In genomic region chr3:57594576-57594975, GRCh38 we compare ENCODE assay signal across 9 cellular contexts. TPM values are rescaled to one million over a fixed set of nuclear protein-coding genes. Genes with fewer than 3 reads are reported as not detected.
A peak's percentile ranks its signal among the peaks of the same experiment; 100 is the strongest.
DNase-seq lines count a peak whose midpoint lies in the region; ATAC-seq and TF ChIP-seq lines count a peak whose summit lies in the region.
"Had no signal": no experiment of that assay in that cellular context is flagged by ENCODE, and none has a peak within 500 bp of the region (broad histone marks: within the 10 kb centered on the region; RNA-seq: fewer than 3 reads in every experiment).

No MANE protein-coding gene starts in this region.

- H3K27ac ChIP-seq in iPS-18a (ENCODE audit: low read length) (no peak overlapping the region), spleen (no peak overlapping the region)

- peak overlapping the region; percentile 99 for H3K4me3 Mint-ChIP-seq in T-helper 2 cell treated with Interferon-gamma antibody and Interleukin-4, amounts not matched to agents 5 μg/mL and 100 μg/mL, for 36 hours
- peak overlapping the region; percentile 98 for H3K4me3 Mint-ChIP-seq in activated T-helper 1 cell treated with anti-CD3 and anti-CD28 coated beads, Interleukin-12 subunit alpha, Interleukin-12 subunit beta, Interleukin-2, Interleukin-4 antibody, amounts not matched to agents 30 ng/mL and 10 ng/mL and 1 ng/mL, durations not matched to agents 14 hours and 24 hours and 36 hours
- peak overlapping the region; percentile 93 to 98 for H3K4me3 Mint-ChIP-seq in stimulated activated naive CD8-positive, alpha-beta T cell treated with anti-CD3 and anti-CD28 coated beads, Interleukin-15, amount 100 ng/mL, for 72 hours

- H3K27me3 Mint-ChIP-seq in T-helper 2 cell treated with Interferon-gamma antibody and Interleukin-4, amounts not matched to agents 5 μg/mL and 100 μg/mL, for 36 hours (ENCODE audit: low read depth), result no peaks in the 10 kb centered on the region
- no peaks in the 10 kb centered on the region for H3K27me3 Mint-ChIP-seq in activated T-helper 1 cell treated with anti-CD3 and anti-CD28 coated beads, Interleukin-12 subunit alpha, Interleukin-12 subunit beta, Interleukin-2, Interleukin-4 antibody, amounts not matched to agents 30 ng/mL and 10 ng/mL and 1 ng/mL, durations not matched to agents 14 hours and 24 hours and 36 hours (ENCODE audit: insufficient read depth)
- no peaks in the 10 kb centered on the region for H3K27me3 Mint-ChIP-seq in stimulated activated naive CD8-positive, alpha-beta T cell treated with anti-CD3 and anti-CD28 coated beads, Interleukin-15, amount 100 ng/mL, for 72 hours

- H3K27ac Mint-ChIP-seq in T-helper 2 cell treated with Interferon-gamma antibody and Interleukin-4, amounts not matched to agents 5 μg/mL and 100 μg/mL, for 36 hours, result no peak overlapping the region
- peak overlapping the region; percentile 49 for H3K27ac Mint-ChIP-seq in activated T-helper 1 cell treated with anti-CD3 and anti-CD28 coated beads, Interleukin-12 subunit alpha, Interleukin-12 subunit beta, Interleukin-2, Interleukin-4 antibody, amounts not matched to agents 30 ng/mL and 10 ng/mL and 1 ng/mL, durations not matched to agents 14 hours and 24 hours and 36 hours
- peak overlapping the region in 1 of 2 donors; percentile 19 for H3K27ac Mint-ChIP-seq in stimulated activated naive CD8-positive, alpha-beta T cell treated with anti-CD3 and anti-CD28 coated beads, Interleukin-15, amount 100 ng/mL, for 72 hours

- peaks cover 20% of the 10 kb centered on the region for H3K36me3 Mint-ChIP-seq in T-helper 2 cell treated with Interferon-gamma antibody and Interleukin-4, amounts not matched to agents 5 μg/mL and 100 μg/mL, for 36 hours (ENCODE audit: low read depth)
- H3K36me3 Mint-ChIP-seq in activated T-helper 1 cell treated with anti-CD3 and anti-CD28 coated beads, Interleukin-12 subunit alpha, Interleukin-12 subunit beta, Interleukin-2, Interleukin-4 antibody, amounts not matched to agents 30 ng/mL and 10 ng/mL and 1 ng/mL, durations not matched to agents 14 hours and 24 hours and 36 hours (ENCODE audit: low read depth), result peaks cover 27% of the 10 kb centered on the region

- no peak overlapping the region for H3K9ac ChIP-seq in iPS-18a (ENCODE audit: low read length)

- H3K36me3 ChIP-seq in iPS-18a (ENCODE audit: control insufficient read depth, low read depth, low read length) (peaks cover 13% of the 10 kb centered on the region), spleen (peaks cover 0 to 24% (median 4%) of the 10 kb centered on the region in 6 donors)

- H3K27me3 ChIP-seq in iPS-18a (ENCODE audit: control insufficient read depth, insufficient read depth, low read length), result no peaks in the 10 kb centered on the region
- no peaks in the 10 kb centered on the region for H3K27me3 ChIP-seq in spleen (replicated peaks in 1 of 7)

- peaks cover 34% of the 10 kb centered on the region for H3K4me1 Mint-ChIP-seq in T-helper 2 cell treated with Interferon-gamma antibody and Interleukin-4, amounts not matched to agents 5 μg/mL and 100 μg/mL, for 36 hours (ENCODE audit: low read depth)
- peaks cover 33% of the 10 kb centered on the region for H3K4me1 Mint-ChIP-seq in activated T-helper 1 cell treated with anti-CD3 and anti-CD28 coated beads, Interleukin-12 subunit alpha, Interleukin-12 subunit beta, Interleukin-2, Interleukin-4 antibody, amounts not matched to agents 30 ng/mL and 10 ng/mL and 1 ng/mL, durations not matched to agents 14 hours and 24 hours and 36 hours (ENCODE audit: low read depth)
- peaks cover 51% of the 10 kb centered on the region for H3K4me1 Mint-ChIP-seq in stimulated activated naive CD8-positive, alpha-beta T cell treated with anti-CD3 and anti-CD28 coated beads, Interleukin-15, amount 100 ng/mL, for 72 hours

- no peak for ATAC-seq in stimulated activated naive CD8-positive, alpha-beta T cell treated with anti-CD3 and anti-CD28 coated beads, Interleukin-15, amount 100 ng/mL, for 72 hours
- no peak for ATAC-seq in GM18502 (IDR thresholded peaks at IDR 0.05; ENCODE audit: poor library complexity, unreplicated experiment)

- no peak for TF ChIP-seq POLR2A in spleen (IDR thresholded peaks at IDR 0.05)

- peak overlapping the region; percentile 83 for H3K4me3 ChIP-seq in iPS-18a (ENCODE audit: low read length)
- peak overlapping the region in 4 of 8 donors; percentile 68 to 88 (median 76) for H3K4me3 ChIP-seq in spleen

- WGBS in spleen, 5 donors, result 53 to 67% (median 56%) methylated on average over 5 of the region's 5 CpGs

- H3K4me1 ChIP-seq in iPS-18a (ENCODE audit: control insufficient read depth, low read depth, low read length), result peaks cover 14% of the 10 kb centered on the region
- H3K4me1 ChIP-seq in spleen, result peaks cover 29 to 76% (median 61%) of the 10 kb centered on the region in 6 donors

- TF ChIP-seq CTCF in spleen (IDR thresholded peaks at IDR 0.05 in 8 of 11, conservative IDR thresholded peaks at IDR 0.05 in 3 of 11), result no peak

- H3K9me3 Mint-ChIP-seq in T-helper 2 cell treated with Interferon-gamma antibody and Interleukin-4, amounts not matched to agents 5 μg/mL and 100 μg/mL, for 36 hours, result no peaks in the 10 kb centered on the region
- H3K9me3 Mint-ChIP-seq in activated T-helper 1 cell treated with anti-CD3 and anti-CD28 coated beads, Interleukin-12 subunit alpha, Interleukin-12 subunit beta, Interleukin-2, Interleukin-4 antibody, amounts not matched to agents 30 ng/mL and 10 ng/mL and 1 ng/mL, durations not matched to agents 14 hours and 24 hours and 36 hours, result no peaks in the 10 kb centered on the region
- H3K9me3 Mint-ChIP-seq in stimulated activated naive CD8-positive, alpha-beta T cell treated with anti-CD3 and anti-CD28 coated beads, Interleukin-15, amount 100 ng/mL, for 72 hours, result no peaks in the 10 kb centered on the region

- H3K9me3 ChIP-seq in iPS-18a (ENCODE audit: control insufficient read depth, low read depth, low read length) (no peaks in the 10 kb centered on the region), spleen (no peaks in the 10 kb centered on the region)

- no peak for DNase-seq in T-helper 2 cell treated with Interferon-gamma antibody and Interleukin-4, amounts not matched to agents 5 μg/mL and 100 μg/mL, for 36 hours (ENCODE audit: low spot score)
- no peak for DNase-seq in T-helper 2 cell
- no peak for DNase-seq in activated T-helper 1 cell treated with anti-CD3 and anti-CD28 coated beads, Interleukin-12 subunit alpha, Interleukin-12 subunit beta, Interleukin-2, Interleukin-4 antibody, amounts not matched to agents 30 ng/mL and 10 ng/mL and 1 ng/mL, durations not matched to agents 14 hours and 24 hours and 36 hours (ENCODE audit: low spot score)
- no peak for DNase-seq in stimulated activated naive CD8-positive, alpha-beta T cell treated with anti-CD3 and anti-CD28 coated beads, Interleukin-15, amount 100 ng/mL, for 72 hours
- no peak for DNase-seq in spleen
- DNase-seq in stimulated activated CD4-positive, alpha-beta T cell treated with anti-CD3 and anti-CD28 coated beads, Interleukin-12 subunit alpha, Interleukin-12 subunit beta, amount 100 ng/mL, for 4 hours, result no peak
- DNase-seq: caudate nucleus had no signal

- intact Hi-C loops in activated T-helper 1 cell treated with anti-CD3 and anti-CD28 coated beads, Interleukin-12 subunit alpha, Interleukin-12 subunit beta, Interleukin-2, Interleukin-4 antibody, amounts not matched to agents 30 ng/mL and 10 ng/mL and 1 ng/mL, durations not matched to agents 14 hours and 24 hours and 36 hours (cut with micrococcal nuclease), result loop anchor here (10.0 kb wide), 3 partner anchors 430 to 810 kb away; partner anchors contain the start of genes ABHD6 and IL17RD
- intact Hi-C loops in spleen (cut with DNase I; ENCODE audit: low total_unique reads), result loop anchor here (10.0 kb wide), 1 partner anchor 160 kb away; the partner anchor contains the start of gene SLMAP

RNA-seq across cellular contexts. Expression of gene ARF4, which starts 2.6 kb away (rescaled TPM):
- total RNA-seq in activated T-helper 1 cell treated with anti-CD3 and anti-CD28 coated beads, Interleukin-12 subunit alpha, Interleukin-12 subunit beta, Interleukin-2, Interleukin-4 antibody, amounts not matched to agents 30 ng/mL and 10 ng/mL and 1 ng/mL, durations not matched to agents 14 hours and 24 hours and 36 hours, result 93.2 and 97.0 TPM in 2 replicates
- 10 to 100 TPM; 68.1 to 88.7 (median 75.0) TPM for total RNA-seq in spleen
- 10 to 100 TPM; 41.1 to 77.3 (median 77.2) TPM for polyA plus RNA-seq in spleen

RNA-seq across cellular contexts. Expression of gene PDE12, which starts 38.5 kb away (rescaled TPM):
- total RNA-seq in activated T-helper 1 cell treated with anti-CD3 and anti-CD28 coated beads, Interleukin-12 subunit alpha, Interleukin-12 subunit beta, Interleukin-2, Interleukin-4 antibody, amounts not matched to agents 30 ng/mL and 10 ng/mL and 1 ng/mL, durations not matched to agents 14 hours and 24 hours and 36 hours, result 34.7 and 34.9 TPM in 2 replicates
- total RNA-seq in spleen, result 10 to 100 TPM; 16.7 to 23.9 (median 19.5) TPM
- 1 to 10 TPM; 2.2 to 4.3 (median 3.0) TPM for polyA plus RNA-seq in spleen

RNA-seq across cellular contexts. Expression of gene DNAH12, which starts 50.4 kb away (rescaled TPM):
- total RNA-seq in activated T-helper 1 cell treated with anti-CD3 and anti-CD28 coated beads, Interleukin-12 subunit alpha, Interleukin-12 subunit beta, Interleukin-2, Interleukin-4 antibody, amounts not matched to agents 30 ng/mL and 10 ng/mL and 1 ng/mL, durations not matched to agents 14 hours and 24 hours and 36 hours, result 0.17 TPM in 1 of 2 replicates, not detected in the other
- under 1 TPM in 5 of 7 donors, not detected in 2; 0.09 to 0.39 (median 0.17) TPM for total RNA-seq in spleen
- polyA plus RNA-seq in spleen, result under 1 TPM; 0.10 to 0.26 (median 0.23) TPM
